In the genomic region with DNA sequence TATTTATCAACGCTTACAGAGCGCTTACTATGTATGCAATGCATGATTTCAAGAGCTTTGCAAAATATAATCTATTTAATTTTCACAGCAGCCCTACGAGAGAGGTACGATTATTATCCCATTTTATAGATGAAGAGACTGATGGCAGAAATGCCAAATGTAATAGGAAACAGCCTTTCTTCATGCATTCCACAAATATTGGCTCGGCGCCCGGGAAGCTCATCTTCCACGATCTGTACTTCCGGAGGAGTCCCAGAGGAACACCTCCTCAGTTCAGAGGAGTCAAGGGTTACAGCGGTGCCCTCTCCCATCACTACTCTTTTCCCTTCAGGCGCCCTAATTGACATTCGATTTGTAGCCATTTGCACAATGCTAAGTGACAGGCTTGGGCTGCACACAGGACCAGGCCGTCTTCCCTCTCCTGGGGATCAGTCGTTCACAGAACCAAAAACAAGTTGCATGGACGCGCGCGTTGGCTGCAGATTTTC, we compare ENCODE assay signal across 8 cellular contexts. TPM values are rescaled to one million over a fixed set of nuclear protein-coding genes. Genes with fewer than 3 reads are reported as not detected.
DNase-seq lines count a peak whose midpoint lies in the region; ATAC-seq, FAIRE-seq and TF ChIP-seq lines count a peak whose summit lies in the region.

No MANE protein-coding gene starts in this region.

- peaks cover 37% of the 10 kb centered on the region for H4K20me1 ChIP-seq in Loucy (ENCODE audit: insufficient read depth, low read length, poor library complexity, severe bottlenecking)

- H3K36me3 ChIP-seq in Loucy (ENCODE audit: insufficient read depth, low read length) (no peaks in the 10 kb centered on the region), rectal smooth muscle tissue (ENCODE audit: control insufficient read depth, insufficient read depth, low read length) (no peaks in the 10 kb centered on the region)

- H3K9me2 ChIP-seq in Loucy (replicated peaks; ENCODE audit: low read depth, low read length): no peaks in the 10 kb centered on the region

- no peaks in the 10 kb centered on the region for H3K9me3 ChIP-seq in Loucy (ENCODE audit: insufficient read depth, low read depth, low read length)

- H3K4me1 ChIP-seq in Loucy (ENCODE audit: insufficient read depth, low read length, poor library complexity, severe bottlenecking): peaks cover 33% of the 10 kb centered on the region
- peaks cover 17% of the 10 kb centered on the region for H3K4me1 ChIP-seq in rectal smooth muscle tissue (ENCODE audit: control insufficient read depth, insufficient read depth, low read length)

- peaks cover 6% of the 10 kb centered on the region for H3K27me3 Mint-ChIP-seq in glutamatergic neuron (ENCODE audit: unreplicated experiment)

- H3K27ac ChIP-seq in VCaP: peak overlapping the region; percentile 99
- H3K27ac ChIP-seq in rectal smooth muscle tissue (ENCODE audit: low read depth, low read length): peak overlapping the region; percentile 29

- H3K9ac ChIP-seq in Loucy (ENCODE audit: low read depth, low read length, poor library complexity, severe bottlenecking): peak overlapping the region; percentile 48
- H3K9ac ChIP-seq in rectal smooth muscle tissue (ENCODE audit: low read length): no peak overlapping the region

- FAIRE-seq in GM19239 (lab: Jason Lieb, UNC): peak; percentile 49

- TF ChIP-seq CTCF in Loucy (conservative IDR thresholded peaks at IDR 0.05; ENCODE audit: low read length) (no peak), VCaP (conservative IDR thresholded peaks at IDR 0.05) (no peak), glutamatergic neuron (IDR thresholded peaks at IDR 0.05; ENCODE audit: partially characterized antibody, unreplicated experiment) (no peak)

- H3K36me3 Mint-ChIP-seq in glutamatergic neuron (ENCODE audit: unreplicated experiment): no peaks in the 10 kb centered on the region

- H3K27ac Mint-ChIP-seq in glutamatergic neuron (ENCODE audit: unreplicated experiment): peak overlapping the region; percentile 84

- H3K4me3 Mint-ChIP-seq in glutamatergic neuron (ENCODE audit: unreplicated experiment): peak overlapping the region; percentile 83

- no peak for ATAC-seq in HG02623 (IDR thresholded peaks at IDR 0.05; ENCODE audit: unreplicated experiment)

- H3K79me2 ChIP-seq in Loucy (ENCODE audit: insufficient read depth, low read length): peaks cover 42% of the 10 kb centered on the region

- H3K4me2 ChIP-seq in Loucy (ENCODE audit: low read depth, low read length, poor library complexity, severe bottlenecking): peak overlapping the region; percentile 80

- H2AFZ ChIP-seq in Loucy (ENCODE audit: low read length): peak overlapping the region; percentile 5; the same call in 1 of the 2 replicates

- H3K27me3 ChIP-seq in Loucy (ENCODE audit: insufficient read depth, low read length, poor library complexity, severe bottlenecking) (no peaks in the 10 kb centered on the region), rectal smooth muscle tissue (ENCODE audit: control insufficient read depth, insufficient read depth, low read length) (no peaks in the 10 kb centered on the region)

- DNase-seq in GM19239 (ENCODE audit: insufficient read length, low spot score) (no peak), glutamatergic neuron (no peak), NOMO-1 treated with DMSO at 0.1 percent for 48 hours (lab: John Stamatoyannopoulos, UW; ENCODE audit: unreplicated experiment) (no peak)
- DNase-seq in stimulated activated CD4-positive, alpha-beta T cell treated with anti-CD3 and anti-CD28 coated beads, Interleukin-2, amount 100 ng/mL, for 24 hours: no peak

- H3F3A ChIP-seq in Loucy (ENCODE audit: low read depth): peaks cover 6% of the 10 kb centered on the region; the same call in 1 of the 2 replicates

- H3K9me3 Mint-ChIP-seq in glutamatergic neuron (ENCODE audit: unreplicated experiment): peaks cover 7% of the 10 kb centered on the region

- H3K4me1 Mint-ChIP-seq in glutamatergic neuron (ENCODE audit: low read depth, unreplicated experiment): peaks cover 14% of the 10 kb centered on the region

- H3K4me3 ChIP-seq in Loucy (ENCODE audit: low read length, poor library complexity, severe bottlenecking): peak overlapping the region; percentile 74
- peak overlapping the region; percentile 51 for H3K4me3 ChIP-seq in rectal smooth muscle tissue (ENCODE audit: low read length)

RNA-seq across cellular contexts. Expression of a gene that starts 1.1 kb away (rescaled TPM):
- 127 TPM for total RNA-seq in glutamatergic neuron (ENCODE audit: unreplicated experiment)

RNA-seq across cellular contexts. Expression of a gene that starts 9.0 kb away (rescaled TPM):
- 95.4 TPM for total RNA-seq in glutamatergic neuron (ENCODE audit: unreplicated experiment)
